ENCODE assay signal across 2 cellular contexts in genomic region chr1:190507357-190507756, GRCh38.
TF ChIP-seq lines count a peak whose summit lies in the region.

No MANE protein-coding gene starts in this region.

TF ChIP-seq in SK-N-SH treated with all-trans-retinoic acid at 6 μM for 48 hours, 23 proteins besides CTCF, POLR2A, EP300 and RAD21 (continued from another document):
- no peak for TF ChIP-seq CREB5 (CRISPR knock-in tag; IDR thresholded peaks at IDR 0.05; ENCODE audit: low read depth)
TF ChIP-seq in SK-N-SH treated with all-trans-retinoic acid at 6 μM for 48 hours: peak in this region for 2.

TF ChIP-seq in SK-N-SH, 30 proteins besides CTCF, POLR2A, EP300 and RAD21 (continued from another document):
- TF ChIP-seq MXI1 (IDR thresholded peaks at IDR 0.05; ENCODE audit: low read depth, low read length), result no peak
